ENCODE assay signal across 1 cellular context in genomic region chr19:33294058-33294798, GRCh38.
TF ChIP-seq lines count a peak whose summit lies in the region.

No MANE protein-coding gene starts in this region.

TF ChIP-seq in A549, 52 proteins besides CTCF, POLR2A, EP300 and RAD21 (continued from another document):
- TF ChIP-seq ELK1 (IDR thresholded peaks at IDR 0.05; ENCODE audit: low read depth, low read length) (no peak), POLR2AphosphoS2 (conservative IDR thresholded peaks at IDR 0.05; ENCODE audit: low read length) (no peak)
